ENCODE assay signal across 18 cellular contexts in genomic region chr6:23635150-23635549, GRCh38.
"Had no signal": no experiment of that assay in that cellular context is flagged by ENCODE, and none has a peak within 500 bp of the region (broad histone marks: within the 10 kb centered on the region; RNA-seq: fewer than 3 reads in every experiment).

No MANE protein-coding gene starts in this region.

- DNase-seq: KBM-7, MG63, NCI-H1092, NCI-H1417, NCI-H1436 treated with DMSO at 0.1 percent for 48 hours, NCI-H1694, NCI-H187 treated with DMSO at 0.1 percent for 48 hours, NCI-H2029 treated with DMSO at 0.1 percent for 48 hours, NCI-H2107, NCI-H2171 treated with DMSO at 0.1 percent for 48 hours, NCI-H345, NCI-H446 treated with DMSO at 0.1 percent for 48 hours, NCI-H510A treated with DMSO at 0.1 percent for 48 hours, NCI-H526, NCI-H82, Right ventricle myocardium superior, RPMI8226, SIG-M5 had no signal
